In the genomic region with DNA sequence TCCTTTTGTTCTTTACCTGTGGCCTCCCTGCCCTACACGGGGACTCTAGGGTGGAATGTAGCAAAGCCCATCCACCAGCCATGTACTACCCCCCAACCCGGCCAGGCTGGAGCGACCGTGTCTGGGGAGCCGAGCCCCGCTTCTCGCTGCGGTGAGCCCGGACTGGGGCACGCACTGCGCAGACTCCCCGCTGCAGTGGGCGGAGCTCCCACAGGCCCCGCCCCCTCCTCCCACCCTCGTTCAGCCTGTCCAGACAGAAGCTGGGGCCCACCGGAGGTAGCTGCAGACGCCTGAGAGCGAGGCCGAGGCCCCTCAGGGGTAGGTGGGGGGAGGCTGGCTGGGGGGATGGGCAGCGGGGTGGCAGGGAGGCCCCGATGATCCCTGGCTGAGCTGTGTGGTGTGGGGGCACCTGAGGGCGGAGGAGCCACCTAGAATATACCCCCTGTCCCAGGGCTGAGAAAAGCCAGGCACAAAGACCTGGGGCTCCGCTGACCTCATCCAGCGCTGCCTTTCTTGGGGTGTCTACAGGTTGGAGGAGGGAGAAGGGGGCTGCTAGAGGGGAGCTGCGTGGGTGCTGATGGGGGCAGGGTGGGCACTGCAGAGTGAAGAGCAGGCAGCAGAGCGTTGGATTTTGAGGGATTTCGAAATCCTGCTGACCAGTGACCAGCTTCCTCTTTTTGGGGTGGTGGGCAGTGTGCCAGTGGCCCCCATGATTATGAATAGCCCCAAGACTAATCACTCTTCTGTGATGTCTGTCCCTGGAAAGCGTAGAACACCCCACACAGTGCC, we compare ENCODE assay signal across 9 cellular contexts. TPM values are rescaled to one million over a fixed set of nuclear protein-coding genes. Genes with fewer than 3 reads are reported as not detected.
DNase-seq lines count a peak whose midpoint lies in the region; ATAC-seq and TF ChIP-seq lines count a peak whose summit lies in the region.
"Had no signal": no experiment of that assay in that cellular context is flagged by ENCODE, and none has a peak within 500 bp of the region (broad histone marks: within the 10 kb centered on the region; RNA-seq: fewer than 3 reads in every experiment).

No MANE protein-coding gene starts in this region.

- CTCF ChIA-PET in mammary epithelial cell (lab: Charles Lee; ENCODE audit: low non-redundant PET), result interaction anchor here (0.7 kb wide), 1 partner anchor 55 kb away, joined by 11 read pairs; no protein-coding TSS in a partner anchor

- H3K9ac ChIP-seq in SK-N-MC (ENCODE audit: insufficient read length) (peak overlapping the region; percentile 80), mammary epithelial cell (ENCODE audit: insufficient read depth, low read length) (no peak overlapping the region), smooth muscle cell (ENCODE audit: low read depth) (peak overlapping the region; percentile 78)
- H3K9ac ChIP-seq: BLaER1 had no signal

- peaks cover 20% of the 10 kb centered on the region; the same call in 1 of the 2 replicates for H3K36me3 ChIP-seq in SK-N-MC (ENCODE audit: insufficient read depth, low read length)
- H3K36me3 ChIP-seq in mammary epithelial cell (ENCODE audit: insufficient read depth, low read length), result peaks cover 3% of the 10 kb centered on the region
- no peaks in the 10 kb centered on the region for H3K36me3 ChIP-seq in smooth muscle cell (ENCODE audit: low read depth)

- BruUV-seq in mammary epithelial cell (replicated peaks; lab: Mats Ljungman, UMichigan), result TSS peak; percentile 5

- H3F3A ChIP-seq in smooth muscle cell (ENCODE audit: low read depth), result no peaks in the 10 kb centered on the region

- H3K27ac ChIP-seq in SK-N-MC (peak overlapping the region; percentile 61; the same call in 1 of the 2 replicates), mammary epithelial cell (ENCODE audit: insufficient read depth, low read depth, low read length) (no peak overlapping the region), smooth muscle cell (ENCODE audit: low read depth) (peak overlapping the region; percentile 55)
- H3K27ac ChIP-seq: BLaER1 had no signal

- intact Hi-C loops in mammary epithelial cell (cut with micrococcal nuclease), result no loop called here

- TF ChIP-seq CTCF in mammary epithelial cell (conservative IDR thresholded peaks at IDR 0.05 in 1 of 2, IDR thresholded peaks at IDR 0.05 in 1 of 2; ENCODE audit: extremely low read depth in 1 of 2, insufficient read depth in 1 of 2, low read depth in 1 of 2, low read length in 2 of 2) (no peak), smooth muscle cell (IDR thresholded peaks at IDR 0.05; ENCODE audit: borderline replicate concordance, insufficient read depth, poor library complexity, severe bottlenecking) (no peak)

- in situ Hi-C loops in mammary epithelial cell (cut with MboI; ENCODE audit: low sequenced_read_pairs in 2 of 2), result no loop called here

- DNase-seq in NCI-H146 (lab: John Stamatoyannopoulos, UW), result peak; percentile 25
- no peak for DNase-seq in NCI-H146 treated with DMSO at 0.1 percent for 48 hours (lab: John Stamatoyannopoulos, UW; ENCODE audit: unreplicated experiment)
- no peak for DNase-seq in SK-N-MC (ENCODE audit: low read depth, low spot score)
- DNase-seq in mammary epithelial cell, result no peak
- peak; percentile 100 for DNase-seq in iPS-NIHi11 (ENCODE audit: low spot score)
- DNase-seq in smooth muscle cell (lab: John Stamatoyannopoulos, UW; ENCODE audit: unreplicated experiment), result peak; percentile 92

- no peak for ATAC-seq in HG03175 (IDR thresholded peaks at IDR 0.05; ENCODE audit: unreplicated experiment)
- no peak for ATAC-seq in HG03469 (IDR thresholded peaks at IDR 0.05; ENCODE audit: unreplicated experiment)

- H3K4me3 ChIP-seq in SK-N-MC, result peak overlapping the region; percentile 77
- peak overlapping the region; percentile 50 to 54 (median 53) for H3K4me3 ChIP-seq in mammary epithelial cell (replicated peaks in 1 of 3; ENCODE audit: insufficient read depth in 1 of 3, low read depth in 2 of 3, low read length in 3 of 3)
- H3K4me3 ChIP-seq in smooth muscle cell, result peak overlapping the region; percentile 56
- H3K4me3 ChIP-seq: BLaER1 had no signal

- H2AFZ ChIP-seq in mammary epithelial cell (ENCODE audit: low read depth, low read length), result peak overlapping the region; percentile 89
- H2AFZ ChIP-seq in smooth muscle cell (ENCODE audit: low read depth), result peak overlapping the region; percentile 52

- H3K4me1 ChIP-seq in mammary epithelial cell (ENCODE audit: insufficient read depth, low read length) (peaks cover 9% of the 10 kb centered on the region), smooth muscle cell (ENCODE audit: low read depth) (peaks cover 13% of the 10 kb centered on the region)

- H3K27me3 ChIP-seq in mammary epithelial cell (ENCODE audit: insufficient read depth, low read length) (no peaks in the 10 kb centered on the region), smooth muscle cell (ENCODE audit: low read depth) (no peaks in the 10 kb centered on the region)
- H3K27me3 ChIP-seq: BLaER1 had no signal

- H3K79me2 ChIP-seq in mammary epithelial cell (ENCODE audit: insufficient read depth, low read length) (no peaks in the 10 kb centered on the region), smooth muscle cell (ENCODE audit: low read depth) (no peaks in the 10 kb centered on the region)

- WGBS in mammary epithelial cell (ENCODE audit: low coverage, missing lambda C conversion rate), result 36% methylated on average over 5 of the region's 28 CpGs
- 10% methylated on average over 18 of the region's 28 CpGs for WGBS in smooth muscle cell (ENCODE audit: low lambda C conversion rate)

- dilution Hi-C loops in mammary epithelial cell (cut with HindIII; ENCODE audit: low sequenced_read_pairs), result loop anchor here (5.0 kb wide), 1 partner anchor 171 kb away; no protein-coding TSS in a partner anchor

- H4K20me1 ChIP-seq in mammary epithelial cell (ENCODE audit: insufficient read depth, low read length) (no peaks in the 10 kb centered on the region), smooth muscle cell (ENCODE audit: low read depth) (peaks cover 28% of the 10 kb centered on the region)

- peak overlapping the region; percentile 99 for H3K4me2 ChIP-seq in mammary epithelial cell (ENCODE audit: insufficient read depth, low read depth, low read length)
- peak overlapping the region; percentile 88 for H3K4me2 ChIP-seq in smooth muscle cell
- H3K4me2 ChIP-seq: BLaER1 had no signal

- H3K9me3 ChIP-seq in SK-N-MC (ENCODE audit: low read depth, low read length), result no peaks in the 10 kb centered on the region
- no peaks in the 10 kb centered on the region for H3K9me3 ChIP-seq in mammary epithelial cell (replicated peaks; ENCODE audit: insufficient read depth, low read length)
- H3K9me3 ChIP-seq in smooth muscle cell (replicated peaks; ENCODE audit: low read depth), result no peaks in the 10 kb centered on the region
- H3K9me3 ChIP-seq: BLaER1 had no signal

RNA-seq across cellular contexts. Expression of a gene that starts 17.3 kb away (rescaled TPM):
- total RNA-seq in mammary epithelial cell (100 to 1,000 TPM; 146 to 293 TPM), smooth muscle cell (716 and 737 TPM in 2 replicates)
- polyA plus RNA-seq in mammary epithelial cell (172 TPM), smooth muscle cell (880 and 1,023 TPM in 2 replicates)
- 219 TPM for polyA minus RNA-seq in mammary epithelial cell

RNA-seq across cellular contexts. Expression of a gene that starts 17.6 kb away (rescaled TPM):
- 10 to 100 TPM; 19.9 to 20.3 TPM for total RNA-seq in mammary epithelial cell
- polyA plus RNA-seq in mammary epithelial cell, result 22.7 TPM
- polyA minus RNA-seq in mammary epithelial cell, result 35.1 TPM
- total RNA-seq in smooth muscle cell, result 6.3 and 7.6 TPM in 2 replicates
- polyA plus RNA-seq in smooth muscle cell, result 7.8 and 9.3 TPM in 2 replicates

RNA-seq across cellular contexts. Expression of a gene that starts 24.2 kb away (rescaled TPM):
- total RNA-seq in mammary epithelial cell (under 1 TPM; 0.12 to 0.33 TPM), smooth muscle cell (not detected in 2 replicates)
- polyA plus RNA-seq in mammary epithelial cell (0.07 TPM), smooth muscle cell (0.32 and 0.39 TPM in 2 replicates)
- not detected for polyA minus RNA-seq in mammary epithelial cell

RNA-seq across cellular contexts. Expression of a gene that starts 47.4 kb away (rescaled TPM):
- 1 to 10 TPM; 1.7 to 2.3 TPM for total RNA-seq in mammary epithelial cell
- 0.42 TPM for polyA plus RNA-seq in mammary epithelial cell
- polyA minus RNA-seq in mammary epithelial cell, result 0.10 TPM
- 3.3 and 4.4 TPM in 2 replicates for total RNA-seq in smooth muscle cell
- 2.9 and 3.9 TPM in 2 replicates for polyA plus RNA-seq in smooth muscle cell

RNA-seq across cellular contexts. Expression of a gene that starts 60.0 kb away (rescaled TPM):
- 10 to 100 TPM; 20.6 to 25.8 TPM for total RNA-seq in mammary epithelial cell
- polyA plus RNA-seq in mammary epithelial cell, result 29.4 TPM
- polyA minus RNA-seq in mammary epithelial cell, result 16.0 TPM
- total RNA-seq in smooth muscle cell, result 44.0 and 44.9 TPM in 2 replicates
- polyA plus RNA-seq in smooth muscle cell, result 67.1 and 67.2 TPM in 2 replicates

Comparison
In these comparisons a context has a peak if more than half of its experiments do, and no peak if none do; other contexts are left out.
1. DNase-seq: peak in NCI-H146 (single experiment), iPS-NIHi11 (single experiment) and smooth muscle cell (single experiment); none in NCI-H146 treated with DMSO at 0.1 percent for 48 hours (single experiment), SK-N-MC (single experiment) and mammary epithelial cell (single experiment).
2. Peak in every context shown above with its lines, with median percentiles within 50 percentile points of each other: H3K4me3 ChIP-seq.